Comparison of ENCODE assay signal across 1 cellular context in genomic region chr21:45970674-45971486, GRCh38.
TF ChIP-seq lines count a peak whose summit lies in the region.

No MANE protein-coding gene starts in this region.

TF ChIP-seq in HepG2, 621 proteins besides CTCF, POLR2A, EP300 and RAD21 (continued from another document):
- no peak for TF ChIP-seq FOXK1 (CRISPR knock-in tag; IDR thresholded peaks at IDR 0.05; ENCODE audit: borderline replicate concordance, low read depth)
- TF ChIP-seq NFAT5 (CRISPR knock-in tag; IDR thresholded peaks at IDR 0.05), result no peak
- no peak for TF ChIP-seq JUND (CRISPR knock-in tag; IDR thresholded peaks at IDR 0.05)
- TF ChIP-seq ZNF598 (CRISPR knock-in tag; IDR thresholded peaks at IDR 0.05; ENCODE audit: borderline replicate concordance), result 0 out of 2 replicates have a peak, but pooled peaks have one; percentile 26
- TF ChIP-seq ERF (CRISPR knock-in tag; IDR thresholded peaks at IDR 0.05), result peak; percentile 60; the same call in 1 of the 2 replicates
- no peak for TF ChIP-seq KLF13 (CRISPR knock-in tag; IDR thresholded peaks at IDR 0.05)
- TF ChIP-seq SNAPC2 (CRISPR knock-in tag; IDR thresholded peaks at IDR 0.05), result no peak
- peak; percentile 64; the same call in 1 of the 2 replicates for TF ChIP-seq HNRNPL (IDR thresholded peaks at IDR 0.05; ENCODE audit: low read depth, low read length)
- TF ChIP-seq XRCC5 (optimal IDR thresholded peaks at IDR 0.05; ENCODE audit: low read length), result peak; percentile 32
- peak; percentile 38 for TF ChIP-seq TAF15 (IDR thresholded peaks at IDR 0.05; ENCODE audit: low read depth, low read length, poor library complexity, severe bottlenecking)
- no peak for TF ChIP-seq BRD4 (CRISPR knock-in tag; IDR thresholded peaks at IDR 0.05)
- TF ChIP-seq KDM3A (CRISPR knock-in tag; IDR thresholded peaks at IDR 0.05; ENCODE audit: low read depth), result peak; percentile 42; the same call in 1 of the 2 replicates
- TF ChIP-seq ZBTB33 (CRISPR knock-in tag; IDR thresholded peaks at IDR 0.05), result peak; percentile 24; the same call in 1 of the 2 replicates
- peak; percentile 95 for TF ChIP-seq STAG1 (CRISPR knock-in tag; IDR thresholded peaks at IDR 0.05)
- TF ChIP-seq ZNF180 (CRISPR knock-in tag; IDR thresholded peaks at IDR 0.05; ENCODE audit: borderline replicate concordance, low read depth), result no peak
- peak; percentile 46; the same call in 1 of the 2 replicates for TF ChIP-seq ZNF687 (CRISPR knock-in tag; IDR thresholded peaks at IDR 0.05)
- no peak for TF ChIP-seq SAP130 (CRISPR knock-in tag; IDR thresholded peaks at IDR 0.05; ENCODE audit: low read depth)
- TF ChIP-seq YEATS4 (CRISPR knock-in tag; IDR thresholded peaks at IDR 0.05; ENCODE audit: borderline replicate concordance), result no peak
- TF ChIP-seq SIN3B (IDR thresholded peaks at IDR 0.05; ENCODE audit: low read length), result no peak
- no peak for TF ChIP-seq SRSF9 (IDR thresholded peaks at IDR 0.05; ENCODE audit: borderline replicate concordance, insufficient read depth, low read depth, low read length, poor library complexity, severe bottlenecking)
- 0 out of 2 replicates have a peak, but pooled peaks have one; percentile 29 for TF ChIP-seq ZFP91 (CRISPR knock-in tag; IDR thresholded peaks at IDR 0.05; ENCODE audit: borderline replicate concordance)
- peak; percentile 35; the same call in 1 of the 2 replicates for TF ChIP-seq ZNF891 (CRISPR knock-in tag; IDR thresholded peaks at IDR 0.05)
- TF ChIP-seq MTERF4 (CRISPR knock-in tag; IDR thresholded peaks at IDR 0.05), result no peak
- TF ChIP-seq ZNF317 (CRISPR knock-in tag; IDR thresholded peaks at IDR 0.05), result no peak
- no peak for TF ChIP-seq GABPA (IDR thresholded peaks at IDR 0.05; ENCODE audit: low read depth, low read length)
- no peak for TF ChIP-seq GABPA (CRISPR knock-in tag; IDR thresholded peaks at IDR 0.05; ENCODE audit: low read depth)
- peak; percentile 35; the same call in 1 of the 2 replicates for TF ChIP-seq FOSL2 (CRISPR knock-in tag; IDR thresholded peaks at IDR 0.05)
- 0 out of 3 replicates have a peak, but pooled peaks have one; percentile 18 for TF ChIP-seq MXI1 (IDR thresholded peaks at IDR 0.05; ENCODE audit: borderline replicate concordance, low read depth, low read length)
- 0 out of 2 replicates have a peak, but pooled peaks have one; percentile 35 for TF ChIP-seq EEA1 (CRISPR knock-in tag; IDR thresholded peaks at IDR 0.05; ENCODE audit: borderline replicate concordance)
TF ChIP-seq in HepG2: peak in this region for 31.
